Comparison of ENCODE assay signal across 23 cellular contexts in the genomic region with DNA sequence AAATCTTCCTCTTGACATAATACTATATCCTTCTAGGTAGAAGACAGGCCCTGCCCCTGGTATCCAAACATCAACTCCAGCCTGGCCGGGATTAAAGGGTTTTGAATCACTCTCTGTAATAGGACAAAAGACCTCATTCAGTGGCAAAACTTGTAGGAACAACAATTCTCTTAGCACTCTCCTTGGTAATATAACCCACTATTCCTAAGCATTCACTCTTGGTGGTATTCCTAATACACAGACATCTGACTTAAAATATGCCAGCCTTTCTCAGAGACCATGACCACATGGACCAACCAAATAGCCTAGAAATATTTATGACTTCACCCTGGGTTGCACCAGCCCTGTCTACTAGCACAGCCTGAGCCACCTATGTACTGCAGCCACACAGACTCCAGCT.
DNase-seq lines count a peak whose midpoint lies in the region; ATAC-seq lines count a peak whose summit lies in the region.
"Had no signal": no experiment of that assay in that cellular context is flagged by ENCODE, and none has a peak within 500 bp of the region (broad histone marks: within the 10 kb centered on the region; RNA-seq: fewer than 3 reads in every experiment).

No MANE protein-coding gene starts in this region.

- ATAC-seq in HG03175 (IDR thresholded peaks at IDR 0.05; ENCODE audit: unreplicated experiment) = no peak
- ATAC-seq: GM23338 had no signal

- DNase-seq in NCI-H146 (lab: John Stamatoyannopoulos, UW) (peak; percentile 9), NCI-H146 treated with DMSO at 0.1 percent for 48 hours (lab: John Stamatoyannopoulos, UW; ENCODE audit: unreplicated experiment) (no peak), medulla oblongata (ENCODE audit: extremely low spot score) (peak; percentile 62), D341Med (ENCODE audit: low spot score) (no peak), NCI-H2196 treated with DMSO at 0.1 percent for 48 hours (lab: John Stamatoyannopoulos, UW; ENCODE audit: unreplicated experiment) (no peak)
- no peak for DNase-seq in stimulated activated CD4-positive, alpha-beta T cell treated with anti-CD3 and anti-CD28 coated beads, Interleukin-15, amount 100 ng/mL, for 24 hours
- DNase-seq: ACHN; CD4-positive, CD25-positive, alpha-beta regulatory T cell; COR-L47; HFFc6; NCI-H1048; NCI-H1417; NCI-H187; NCI-H2081 treated with DMSO at 0.1 percent for 48 hours; NCI-H2171 treated with DMSO at 0.1 percent for 48 hours; NCI-H524; NCI-H774; SIG-M5; SK-N-SH had no signal

- peak overlapping the region; percentile 49 for H3K27ac ChIP-seq in cingulate gyrus (ENCODE audit: low read depth, low read length)
- H3K27ac ChIP-seq: 22Rv1 had no signal

Comparison
In these comparisons a context has a peak if more than half of its experiments do, and no peak if none do; other contexts are left out.
1. DNase-seq: peak in NCI-H146 (single experiment) and medulla oblongata (single experiment); none in NCI-H146 treated with DMSO at 0.1 percent for 48 hours (single experiment), stimulated activated CD4-positive, alpha-beta T cell treated with anti-CD3 and anti-CD28 coated beads, Interleukin-15, amount 100 ng/mL, for 24 hours (single experiment), D341Med (single experiment) and NCI-H2196 treated with DMSO at 0.1 percent for 48 hours (single experiment).